7 cellular contexts compared by ENCODE assay signal in genomic region chr19:48636859-48637448, GRCh38. TPM values are rescaled to one million over a fixed set of nuclear protein-coding genes. Genes with fewer than 3 reads are reported as not detected.
DNase-seq lines count a peak whose midpoint lies in the region; ATAC-seq and TF ChIP-seq lines count a peak whose summit lies in the region.

TSS of gene DBP (minus strand) at chr19:48637379. CDS start at chr19:48636994, 385 bp downstream.

- intact Hi-C loops in activated B cell treated with CpG ODN at 0.5 μM for 24 hours (cut with micrococcal nuclease): loop anchor here (1.0 to 10.0 kb wide), 9 partner anchors 18 to 1176 kb away; partner anchors contain the start of genes C19orf73, FTL, FUZ and LIN7B

- TF ChIP-seq CTCF in activated B cell treated with CpG ODN at 0.5 μM for 24 hours (IDR thresholded peaks at IDR 0.05): no peak
- peak in 2 of 4 experiments; percentile 1 to 31 for TF ChIP-seq CTCF in gastroesophageal sphincter (IDR thresholded peaks at IDR 0.05)
- TF ChIP-seq CTCF in progenitor cell of endocrine pancreas (IDR thresholded peaks at IDR 0.05; ENCODE audit: unreplicated experiment): peak; percentile 31

- H3K4me1 Mint-ChIP-seq in activated B cell treated with CpG ODN at 0.5 μM for 24 hours: peaks cover 70% of the 10 kb centered on the region
- H3K4me1 Mint-ChIP-seq in progenitor cell of endocrine pancreas (ENCODE audit: low read depth): peaks cover 18% of the 10 kb centered on the region

- WGBS in gastroesophageal sphincter (ENCODE audit: low coverage in 1 of 2), 2 donors: 0% methylated on average over 2 of the region's 40 CpGs; no CpG with 5 or more reads in 1 of the 2 donors

- peak within 1 kb of the TSS; percentile 92 to 98 (median 94) for H3K27ac ChIP-seq in gastroesophageal sphincter

- peak within 1 kb of the TSS; percentile 68 to 82 for H3K4me3 ChIP-seq in gastroesophageal sphincter

- no peaks in the 10 kb centered on the region for H3K27me3 ChIP-seq in gastroesophageal sphincter

- H3K4me3 Mint-ChIP-seq in activated B cell treated with CpG ODN at 0.5 μM for 24 hours (peak within 1 kb of the TSS; percentile 93), progenitor cell of endocrine pancreas (ENCODE audit: low read depth) (peak within 1 kb of the TSS; percentile 85)

- peaks cover 10 to 69% (median 33%) of the 10 kb centered on the region in 3 donors for H3K4me1 ChIP-seq in gastroesophageal sphincter

- CTCF ChIA-PET in activated B cell treated with CpG ODN at 0.5 μM for 24 hours (lab: Charles Lee): interaction anchor here (1.2 kb wide), 1 partner anchor 9 kb away, joined by 3 read pairs; the partner anchor contains the start of gene CA11

- no peaks in the 10 kb centered on the region for H3K9me3 Mint-ChIP-seq in activated B cell treated with CpG ODN at 0.5 μM for 24 hours
- H3K9me3 Mint-ChIP-seq in progenitor cell of endocrine pancreas (ENCODE audit: low read depth): no peaks in the 10 kb centered on the region

- ATAC-seq in activated B cell treated with CpG ODN at 0.5 μM for 24 hours (ENCODE audit: low read depth): no peak
- no peak for ATAC-seq in gastroesophageal sphincter
- ATAC-seq in GM19397 (IDR thresholded peaks at IDR 0.05; ENCODE audit: unreplicated experiment): no peak

- H3K27me3 Mint-ChIP-seq in activated B cell treated with CpG ODN at 0.5 μM for 24 hours: no peaks in the 10 kb centered on the region
- H3K27me3 Mint-ChIP-seq in progenitor cell of endocrine pancreas: peaks cover 16% of the 10 kb centered on the region

- H3K36me3 ChIP-seq in gastroesophageal sphincter: peaks cover 0 to 12% of the 10 kb centered on the region in 2 donors

- H3K27ac Mint-ChIP-seq in activated B cell treated with CpG ODN at 0.5 μM for 24 hours (peak within 1 kb of the TSS; percentile 99), progenitor cell of endocrine pancreas (peak within 1 kb of the TSS; percentile 97)

- peak; percentile 4 to 45 for TF ChIP-seq POLR2A in gastroesophageal sphincter (IDR thresholded peaks at IDR 0.05)

- peaks cover 15% of the 10 kb centered on the region for H3K36me3 Mint-ChIP-seq in activated B cell treated with CpG ODN at 0.5 μM for 24 hours (ENCODE audit: low read depth)
- no peaks in the 10 kb centered on the region for H3K36me3 Mint-ChIP-seq in progenitor cell of endocrine pancreas (ENCODE audit: insufficient read depth)

- no peaks in the 10 kb centered on the region for H3K9me3 ChIP-seq in gastroesophageal sphincter

- DNase-seq in GF-D8 (lab: John Stamatoyannopoulos, UW) (peak; percentile 65), HT1080 (ENCODE audit: low read depth) (peak; percentile 49), activated B cell treated with CpG ODN at 0.5 μM for 24 hours (no peak), progenitor cell of endocrine pancreas (ENCODE audit: low spot score, unreplicated experiment) (no peak), iPS-NIHi11 (ENCODE audit: low spot score) (no peak)

- no peak for TF ChIP-seq EP300 in gastroesophageal sphincter (IDR thresholded peaks at IDR 0.05)

- POLR2A ChIA-PET in activated B cell treated with CpG ODN at 0.5 μM for 24 hours (lab: Charles Lee): interaction anchor here (0.9 to 4.8 kb wide), 9 partner anchors 9 to 387 kb away, joined by 3 to 67 read pairs (median 19); partner anchors contain the start of genes CA11, RPL18 and SPHK2

RNA-seq across cellular contexts. Expression of gene DBP, which starts in this region (rescaled TPM):
- 10.3 and 11.1 TPM in 2 replicates for total RNA-seq in HT1080 (2014; rRNA removed; shearing (Covaris generic))
- 5.1 and 7.7 TPM in 2 replicates for polyA plus RNA-seq in HT1080 (2015; cell fraction: cytosol; rRNA removed)
- polyA plus RNA-seq in HT1080 (2015; cell fraction: nucleus; rRNA removed): 2.8 and 4.6 TPM in 2 replicates
- total RNA-seq in activated B cell treated with CpG ODN at 0.5 μM for 24 hours (8.7 and 9.2 TPM in 2 replicates), gastroesophageal sphincter (10 to 100 TPM in 2 of 4 donors, 1 to 10 TPM in 2; 2.9 to 16.8 (median 8.9) TPM), progenitor cell of endocrine pancreas (5.1 and 5.3 TPM in 2 replicates)

Comparison
In these comparisons a context has a peak if more than half of its experiments do, and no peak if none do; other contexts are left out.
1. DNase-seq: peak in GF-D8 (single experiment) and HT1080 (single experiment); none in activated B cell treated with CpG ODN at 0.5 μM for 24 hours (single experiment), progenitor cell of endocrine pancreas (single experiment) and iPS-NIHi11 (single experiment).